ENCODE assay signal across 9 cellular contexts in genomic region chr1:202283379-202283844, GRCh38. TPM values are rescaled to one million over a fixed set of nuclear protein-coding genes. Genes with fewer than 3 reads are reported as not detected.
DNase-seq lines count a peak whose midpoint lies in the region; ATAC-seq and TF ChIP-seq lines count a peak whose summit lies in the region.
"Had no signal": no experiment of that assay in that cellular context is flagged by ENCODE, and none has a peak within 500 bp of the region (broad histone marks: within the 10 kb centered on the region; RNA-seq: fewer than 3 reads in every experiment).

No MANE protein-coding gene starts in this region.

- no peak overlapping the region for H3K27ac ChIP-seq in esophagus muscularis mucosa (replicated peaks in 1 of 4)

- intact Hi-C loops in esophagus muscularis mucosa (cut with DNase I) = no loop called here

- TF ChIP-seq POLR2A in esophagus muscularis mucosa (IDR thresholded peaks at IDR 0.05; ENCODE audit: low read depth) = no peak

- no peaks in the 10 kb centered on the region for H3K9me3 ChIP-seq in esophagus muscularis mucosa
- H3K9me3 ChIP-seq: lower lobe of right lung had no signal

- WGBS in esophagus muscularis mucosa = 30% methylated on average over 6 of the region's 10 CpGs

- H3K4me3 ChIP-seq in BJ (ENCODE audit: low read depth, low read length) (no peak overlapping the region), esophagus muscularis mucosa (no peak overlapping the region)
- H3K4me3 ChIP-seq: lower lobe of right lung had no signal

- POLR2A ChIA-PET in BJ (lab: Charles Lee) = no interaction called here

- no peak for ATAC-seq in GM21529 (IDR thresholded peaks at IDR 0.05; ENCODE audit: unreplicated experiment)
- no peak for ATAC-seq in GM21723 (IDR thresholded peaks at IDR 0.05; ENCODE audit: unreplicated experiment)

- in situ Hi-C loops in SK-MEL-5 (cut with HindIII; ENCODE audit: low pct_unique_long_range_greater_than_20kb, low sequenced_read_pairs) = no loop called here

- H3K4me1 ChIP-seq in esophagus muscularis mucosa = peaks cover 0 to 11% (median 6%) of the 10 kb centered on the region in 4 donors

- peak; percentile 38 for DNase-seq in BJ (ENCODE audit: low read depth)
- peak; percentile 17 for DNase-seq in KG1 (lab: John Stamatoyannopoulos, UW)
- peak; percentile 55 for DNase-seq in SK-MEL-5 (ENCODE audit: low read depth, low spot score)
- peak; percentile 55 for DNase-seq in hepatic stellate cell (ENCODE audit: low spot score)
- DNase-seq in NCI-H526 treated with DMSO at 0.1 percent for 48 hours (lab: John Stamatoyannopoulos, UW) = no peak
- DNase-seq in esophagus muscularis mucosa (ENCODE audit: extremely low spot score) = no peak
- DNase-seq: lower lobe of right lung had no signal

- TF ChIP-seq CTCF in BJ (IDR thresholded peaks at IDR 0.05; ENCODE audit: insufficient read depth, low read depth, low read length) = no peak
- TF ChIP-seq CTCF in esophagus muscularis mucosa (IDR thresholded peaks at IDR 0.05) = no peak

- H3K27me3 ChIP-seq in BJ (ENCODE audit: control insufficient read depth, insufficient read depth, low read length) (peaks cover under 1% of the 10 kb centered on the region), esophagus muscularis mucosa (peaks cover 0 to 3% (median 0%) of the 10 kb centered on the region in 4 donors)

- H3K36me3 ChIP-seq in BJ (ENCODE audit: control insufficient read depth, insufficient read depth, low read length) (no peaks in the 10 kb centered on the region), esophagus muscularis mucosa (no peaks in the 10 kb centered on the region)
- H3K36me3 ChIP-seq: lower lobe of right lung had no signal

- no peak for TF ChIP-seq EP300 in esophagus muscularis mucosa (IDR thresholded peaks at IDR 0.05)

- CTCF ChIA-PET in BJ (lab: Yijun Ruan, JAX) = interaction anchor here (0.6 to 2.6 kb wide), 9 partner anchors 9 to 94 kb away, joined by 3 to 12 read pairs (median 5); partner anchors contain the start of gene LGR6

RNA-seq across cellular contexts. Expression of gene UBE2T, which starts 58.3 kb away (rescaled TPM):
- polyA plus RNA-seq in BJ (2011; rRNA removed) = 50.4 and 64.6 TPM in 2 replicates
- 13.1 and 17.1 TPM in 2 replicates for polyA minus RNA-seq in BJ (2011; rRNA and poly(A)+ RNA removed)
- 78.6 and 80.5 TPM in 2 replicates for total RNA-seq in SK-MEL-5 (2014; rRNA removed; shearing (Covaris generic))
- polyA plus RNA-seq in SK-MEL-5 (2015; cell fraction: cytosol; rRNA removed) = 57.2 and 87.1 TPM in 2 replicates
- polyA plus RNA-seq in SK-MEL-5 (2015; cell fraction: nucleus; rRNA removed) = 57.5 and 58.1 TPM in 2 replicates
- total RNA-seq in esophagus muscularis mucosa = 1 to 10 TPM; 1.5 to 2.0 (median 1.8) TPM

Comparison
In these comparisons a context has a peak if more than half of its experiments do, and no peak if none do; other contexts are left out.
1. DNase-seq: peak in BJ (single experiment), KG1 (single experiment), SK-MEL-5 (single experiment) and hepatic stellate cell (single experiment); none in NCI-H526 treated with DMSO at 0.1 percent for 48 hours (single experiment) and esophagus muscularis mucosa (single experiment).
2. RNA of gene UBE2T, which starts 58.3 kb away (total RNA-seq): 78.6 to 80.5 TPM in SK-MEL-5; 1.5 to 2.0 TPM in esophagus muscularis mucosa; every median in the first group is over 10 times any median in the second.